ENCODE assay signal across 8 cellular contexts in genomic region chr19:34733826-34734600, GRCh38. TPM values are rescaled to one million over a fixed set of nuclear protein-coding genes. Genes with fewer than 3 reads are reported as not detected.
A peak's percentile ranks its signal among the peaks of the same experiment; 100 is the strongest.
DNase-seq lines count a peak whose midpoint lies in the region; ATAC-seq and TF ChIP-seq lines count a peak whose summit lies in the region.

Gene ZNF181 (plus strand): TSS chr19:34734243. CDS start chr19:34735038, 795 bp downstream.

- CTCF ChIA-PET in activated CD4-positive, alpha-beta T cell treated with anti-CD3 and anti-CD28 coated beads for 36 hours (lab: Charles Lee): interaction anchor here (0.7 to 1.1 kb wide), 3 partner anchors 56 to 563 kb away, joined by 3 to 6 read pairs (median 3); partner anchors contain the start of gene ZNF302

- peak; percentile 89 to 92 for DNase-seq in AML-193 (lab: John Stamatoyannopoulos, UW)
- peak; percentile 82 for DNase-seq in NCI-H446 treated with DMSO at 0.1 percent for 48 hours (lab: John Stamatoyannopoulos, UW)
- DNase-seq in activated CD4-positive, alpha-beta T cell treated with anti-CD3 and anti-CD28 coated beads for 36 hours: peak; percentile 90
- DNase-seq in left colon: peak; percentile 89
- peak; percentile 70 to 72 for DNase-seq in stimulated activated CD4-positive, alpha-beta T cell treated with anti-CD3 and anti-CD28 coated beads, Interleukin-1b, Interleukin-23, amount 100 ng/mL, for 4 hours (ENCODE audit: low read depth in 2 of 2)

- ATAC-seq in HG03378 (IDR thresholded peaks at IDR 0.05; ENCODE audit: unreplicated experiment): peak; percentile 71
- peak; percentile 89 for ATAC-seq in activated CD4-positive, alpha-beta T cell treated with anti-CD3 and anti-CD28 coated beads for 36 hours
- ATAC-seq in left colon: peak; percentile 92

- H3K4me3 Mint-ChIP-seq in activated CD4-positive, alpha-beta T cell treated with anti-CD3 and anti-CD28 coated beads for 36 hours: peak within 1 kb of the TSS; percentile 96

- intact Hi-C loops in activated CD4-positive, alpha-beta T cell treated with anti-CD3 and anti-CD28 coated beads for 36 hours (cut with DNase I, micrococcal nuclease): loop anchor here (1.0 to 10.0 kb wide), 8 partner anchors 39 to 1359 kb away; partner anchors contain the start of genes SCGB2B2 (in 2 of the 2), ZNF302 (in 2 of the 2), ZNF599 (in 2 of the 2) and CEBPG (in 1 of the 2)
- intact Hi-C loops in left colon (cut with DNase I, micrococcal nuclease): no loop called here

- peaks cover 22% of the 10 kb centered on the region for H3K4me1 Mint-ChIP-seq in activated CD4-positive, alpha-beta T cell treated with anti-CD3 and anti-CD28 coated beads for 36 hours

- peak within 1 kb of the TSS; percentile 95 for H3K27ac ChIP-seq in cingulate gyrus (ENCODE audit: low read depth, low read length)

- peaks cover 34% of the 10 kb centered on the region for H3K36me3 Mint-ChIP-seq in activated CD4-positive, alpha-beta T cell treated with anti-CD3 and anti-CD28 coated beads for 36 hours (ENCODE audit: low read depth)

- H3K9me3 Mint-ChIP-seq in activated CD4-positive, alpha-beta T cell treated with anti-CD3 and anti-CD28 coated beads for 36 hours (ENCODE audit: low read depth): peaks cover 5% of the 10 kb centered on the region

- H3K27ac Mint-ChIP-seq in activated CD4-positive, alpha-beta T cell treated with anti-CD3 and anti-CD28 coated beads for 36 hours: peak within 1 kb of the TSS; percentile 96

- no peaks in the 10 kb centered on the region for H3K27me3 Mint-ChIP-seq in activated CD4-positive, alpha-beta T cell treated with anti-CD3 and anti-CD28 coated beads for 36 hours

- POLR2A ChIA-PET in activated CD4-positive, alpha-beta T cell treated with anti-CD3 and anti-CD28 coated beads for 36 hours (lab: Charles Lee): interaction anchor here (0.6 to 1.6 kb wide), 2 partner anchors 10 to 56 kb away, joined by 3 to 11 read pairs; partner anchors contain the start of genes SCGB2B2 and ZNF302

- peak; percentile 55 for TF ChIP-seq POLR2A in GM19099 (IDR thresholded peaks at IDR 0.05; ENCODE audit: extremely low read depth, insufficient read length, low read depth)

RNA-seq across cellular contexts. Expression of gene ZNF181, which starts in this region (rescaled TPM):
- 1 to 10 TPM; 4.5 TPM for total RNA-seq in activated CD4-positive, alpha-beta T cell treated with anti-CD3 and anti-CD28 coated beads for 36 hours
- total RNA-seq in left colon: 10 to 100 TPM in 1 of 2 donors, 1 to 10 TPM in 1; 8.4 to 10.1 TPM

Comparison
In these comparisons a context has a peak if more than half of its experiments do, and no peak if none do; other contexts are left out.
1. Peak in every context shown above with its lines: DNase-seq, ATAC-seq and H3K27ac ChIP-seq.
2. intact Hi-C loops: an anchor here in activated CD4-positive, alpha-beta T cell treated with anti-CD3 and anti-CD28 coated beads for 36 hours (1.0 to 10.0 kb wide); none called in left colon.